8 cellular contexts compared by ENCODE assay signal in the genomic region with DNA sequence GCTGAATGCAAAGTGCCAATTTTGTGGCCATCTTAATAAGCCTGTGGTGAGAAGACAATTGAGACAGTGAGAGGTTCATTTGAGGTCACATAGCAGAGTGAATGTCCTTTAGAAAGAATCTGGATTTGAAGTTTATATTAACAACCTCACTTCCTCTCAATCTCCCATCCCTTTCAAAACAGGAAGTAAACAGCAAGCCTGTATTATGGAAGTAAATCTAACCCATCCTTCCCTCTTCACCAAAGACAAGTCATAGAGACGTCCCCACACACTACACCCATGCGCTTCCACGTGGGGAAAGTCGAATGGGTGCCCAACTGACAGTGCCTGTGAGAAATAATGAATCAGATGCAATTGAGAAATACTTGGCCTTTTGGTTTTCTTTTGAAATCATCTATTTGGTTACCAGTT. TPM values are rescaled to one million over a fixed set of nuclear protein-coding genes. Genes with fewer than 3 reads are reported as not detected.
A peak's percentile ranks its signal among the peaks of the same experiment; 100 is the strongest.
DNase-seq lines count a peak whose midpoint lies in the region; ATAC-seq, FAIRE-seq and TF ChIP-seq lines count a peak whose summit lies in the region.

No MANE protein-coding gene starts in this region.

- no peak for TF ChIP-seq POLR2A in K562 (conservative IDR thresholded peaks at IDR 0.05)

- H3K4me3 ChIP-seq in PC-3 (ENCODE audit: low read length) (no peak overlapping the region), K562 (no peak overlapping the region), SJCRH30 (no peak overlapping the region)

- H4K20me1 ChIP-seq in PC-3 (ENCODE audit: low read length) (no peaks in the 10 kb centered on the region), K562 (replicated peaks; ENCODE audit: control insufficient read depth, insufficient read depth, low read length) (no peaks in the 10 kb centered on the region)

- TF ChIP-seq CTCF in PC-3 (conservative IDR thresholded peaks at IDR 0.05; ENCODE audit: low read depth, low read length) (no peak), K562 (IDR thresholded peaks at IDR 0.05 in 2 of 3, conservative IDR thresholded peaks at IDR 0.05 in 1 of 3; ENCODE audit: insufficient read depth in 2 of 3, low read depth in 1 of 3, low read length in 3 of 3) (no peak), osteocyte (IDR thresholded peaks at IDR 0.05) (no peak)

- intact Hi-C loops in PC-3 (cut with micrococcal nuclease) = no loop called here
- intact Hi-C loops in K562 (cut with micrococcal nuclease) = no loop called here

- H3K4me1 Mint-ChIP-seq in osteocyte (ENCODE audit: unreplicated experiment) = peaks cover 32% of the 10 kb centered on the region

- H3K4me1 ChIP-seq in PC-3 (ENCODE audit: insufficient read depth, low read length) (peaks cover 14% of the 10 kb centered on the region), K562 (replicated peaks in 1 of 2; ENCODE audit: control insufficient read depth in 2 of 2, insufficient read depth in 2 of 2, low read length in 2 of 2) (peaks cover 0 to 27% of the 10 kb centered on the region in 2 experiments; a peak in 4 of 5 replicates), SJCRH30 (peaks cover 19% of the 10 kb centered on the region)

- H3K9me3 ChIP-seq in PC-3 (ENCODE audit: low read length) (no peaks in the 10 kb centered on the region), K562 (replicated peaks; ENCODE audit: control insufficient read depth, insufficient read depth, low read depth, low read length) (no peaks in the 10 kb centered on the region), SJCRH30 (replicated peaks) (no peaks in the 10 kb centered on the region)

- H3K79me2 ChIP-seq in PC-3 (ENCODE audit: low read length) (no peaks in the 10 kb centered on the region), K562 (ENCODE audit: control insufficient read depth, insufficient read depth, low read length) (no peaks in the 10 kb centered on the region)

- H3K4me3 Mint-ChIP-seq in osteocyte (ENCODE audit: unreplicated experiment) = no peak overlapping the region

- whole genome bisulfite sequencing in K562 (ENCODE audit: insufficient coverage, low coverage, missing lambda C conversion rate) = 52% methylated on average over 4 of the region's 4 CpGs

- H3K4me2 ChIP-seq in PC-3 (ENCODE audit: low read length) = no peak overlapping the region
- H3K4me2 ChIP-seq in K562 (ENCODE audit: insufficient read depth, low read length) = no peak overlapping the region

- no peaks in the 10 kb centered on the region for H3F3A ChIP-seq in PC-3 (ENCODE audit: low read length, unreplicated experiment)

- H3K9me1 ChIP-seq in K562 (ENCODE audit: control insufficient read depth, insufficient read depth, low read length) = no peaks in the 10 kb centered on the region

- no peak; the same call in 1 of the 2 replicates for ATAC-seq in PC-3
- ATAC-seq in K562 = no peak
- no peak for ATAC-seq in HG02623 (IDR thresholded peaks at IDR 0.05; ENCODE audit: unreplicated experiment)
- ATAC-seq in HG03354 (IDR thresholded peaks at IDR 0.05; ENCODE audit: poor library complexity, severe bottlenecking, unreplicated experiment) = no peak

- H3K27ac ChIP-seq in PC-3 (ENCODE audit: low read length) = no peak overlapping the region
- no peak overlapping the region for H3K27ac ChIP-seq in K562 (ENCODE audit: extremely low read depth, low read depth, low read length)
- H3K27ac ChIP-seq in SJCRH30 = no peak overlapping the region

- CTCF ChIA-PET in PC-3 (lab: Charles Lee) (no interaction called here), K562 (lab: Yijun Ruan, JAX; ENCODE audit: low intra/inter-chr PET ratio) (no interaction called here)

- POLR2A ChIA-PET in PC-3 (lab: Charles Lee; ENCODE audit: unreplicated experiment) = no interaction called here
- POLR2A ChIA-PET in K562 (lab: Yijun Ruan, JAX) = no interaction called here

- H3K27ac Mint-ChIP-seq in osteocyte (ENCODE audit: unreplicated experiment) = peak overlapping the region; percentile 24

- in situ Hi-C loops in K562 (cut with MboI) = no loop called here

- H3K36me3 Mint-ChIP-seq in osteocyte (ENCODE audit: unreplicated experiment) = peaks cover 3% of the 10 kb centered on the region

- DNase-seq in Ammon's horn (ENCODE audit: low spot score) (peak; percentile 39), PC-3 (no peak), K562 (ENCODE audit: extremely low read depth in 1 of 4, low spot score in 3 of 4) (no peak), osteocyte (ENCODE audit: extremely low spot score, unreplicated experiment) (no peak), NCI-H2227 treated with DMSO at 0.1 percent for 48 hours (lab: John Stamatoyannopoulos, UW) (no peak), SJCRH30 (no peak)

- no peak for FAIRE-seq in K562 (lab: Jason Lieb, UNC)

- no peak for TF ChIP-seq EP300 in K562 (IDR thresholded peaks at IDR 0.05; ENCODE audit: low read length)

- H3K9ac ChIP-seq in PC-3 (ENCODE audit: low read length) (no peak overlapping the region), K562 (ENCODE audit: insufficient read depth in 1 of 2, low read depth in 2 of 2, low read length in 2 of 2) (no peak overlapping the region)

- no peaks in the 10 kb centered on the region for H3K27me3 Mint-ChIP-seq in osteocyte (ENCODE audit: unreplicated experiment)

- TF ChIP-seq RAD21 in K562 (CRISPR knock-in tag; conservative IDR thresholded peaks at IDR 0.05 in 1 of 2, IDR thresholded peaks at IDR 0.05 in 1 of 2) = no peak

- H3K9me3 Mint-ChIP-seq in osteocyte (ENCODE audit: unreplicated experiment) = no peaks in the 10 kb centered on the region

- 0 out of 2 replicates have a peak overlapping the region, but pooled peaks have one; percentile 46 for H2AFZ ChIP-seq in PC-3 (ENCODE audit: low read length)
- peak overlapping the region; percentile 49 for H2AFZ ChIP-seq in K562 (ENCODE audit: low read depth, low read length)

- H3K27me3 ChIP-seq in PC-3 (ENCODE audit: low read length) = no peaks in the 10 kb centered on the region
- no peaks in the 10 kb centered on the region for H3K27me3 ChIP-seq in K562 (ENCODE audit: control insufficient read depth in 2 of 2, insufficient read depth in 2 of 2, low read length in 2 of 2)
- H3K27me3 ChIP-seq in SJCRH30 = no peaks in the 10 kb centered on the region

- BruUV-seq in PC-3 (replicated peaks; lab: Mats Ljungman, UMichigan) (no TSS peak), K562 (replicated peaks; lab: Mats Ljungman, UMichigan) (no TSS peak)

- H3K9me2 ChIP-seq in PC-3 (replicated peaks; ENCODE audit: low read length) = no peaks in the 10 kb centered on the region

- no peaks in the 10 kb centered on the region for H3K36me3 ChIP-seq in PC-3 (ENCODE audit: low read depth, low read length)
- no peaks in the 10 kb centered on the region for H3K36me3 ChIP-seq in K562 (ENCODE audit: control insufficient read depth, insufficient read depth, low read length)
- no peaks in the 10 kb centered on the region for H3K36me3 ChIP-seq in SJCRH30

RNA-seq across cellular contexts. Expression of a gene that starts 28.8 kb away (rescaled TPM):
- total RNA-seq in PC-3 (2014; rRNA removed) (44.7 and 49.9 TPM in 2 replicates), K562 (2014; rRNA removed) (112 and 148 TPM in 2 replicates), K562 (2014; rRNA removed; fragmentation: Illumina TruSeq; extraction: Trizol) (57.5 and 65.7 TPM in 2 replicates), K562 (2015; rRNA removed; fragmentation: Illumina TruSeq; extraction: Trizol) (75.3 and 75.4 TPM in 2 replicates), K562 (2021) (196 and 204 TPM in 2 replicates), osteocyte (82.7 and 91.2 TPM in 2 replicates)
- 88.0 and 191 TPM in 2 replicates for total RNA-seq in K562 (2011; cell fraction: chromatin; rRNA removed; ENCODE audit: low replicate concordance)
- 181 and 188 TPM in 2 replicates for total RNA-seq in K562 (2011; cell fraction: nucleolus; rRNA removed)
- total RNA-seq in K562 (2011; cell fraction: nucleoplasm; rRNA removed) = 138 and 178 TPM in 2 replicates
- polyA plus RNA-seq in K562 (2011; rRNA removed) (97.4 and 119 TPM in 2 replicates), K562 (2014; fragmentation: Illumina TruSeq; extraction: Trizol) (111 and 139 TPM in 2 replicates), K562 (2014; fragmentation: Nextera tagmentation; extraction: Ambion mirVana) (10 to 100 TPM; 21.5 to 24.7 TPM), K562 (2014; rRNA removed) (124 and 127 TPM in 2 replicates)
- 157 and 318 TPM in 2 replicates for polyA plus RNA-seq in K562 (2011; cell fraction: cytosol; rRNA removed)
- polyA plus RNA-seq in K562 (2011; cell fraction: nucleus; rRNA removed) = 168 and 256 TPM in 2 replicates
- 157 and 244 TPM in 2 replicates for polyA plus RNA-seq in K562 (2012)
- polyA minus RNA-seq in K562 (2011; rRNA and poly(A)+ RNA removed) = 47.7 and 77.9 TPM in 2 replicates
- 109 and 120 TPM in 2 replicates for polyA minus RNA-seq in K562 (2011; cell fraction: cytosol; rRNA and poly(A)+ RNA removed)
- polyA minus RNA-seq in K562 (2011; cell fraction: nucleus; rRNA and poly(A)+ RNA removed) = 103 and 115 TPM in 2 replicates
- 150 and 159 TPM in 2 replicates for total RNA-seq in SJCRH30 (2014; rRNA removed; shearing (Covaris generic))

RNA-seq across cellular contexts. Expression of a gene that starts 49.1 kb away (rescaled TPM):
- total RNA-seq in PC-3 (2014; rRNA removed) (46.5 and 84.1 TPM in 2 replicates), K562 (2014; rRNA removed) (53.4 and 65.4 TPM in 2 replicates), K562 (2014; rRNA removed; fragmentation: Illumina TruSeq; extraction: Trizol) (28.9 and 36.2 TPM in 2 replicates), K562 (2015; rRNA removed; fragmentation: Illumina TruSeq; extraction: Trizol) (49.1 and 52.1 TPM in 2 replicates), K562 (2021) (90.6 and 92.3 TPM in 2 replicates), osteocyte (20.2 and 22.7 TPM in 2 replicates)
- 24.3 and 66.7 TPM in 2 replicates for total RNA-seq in K562 (2011; cell fraction: chromatin; rRNA removed; ENCODE audit: low replicate concordance)
- 56.6 and 60.5 TPM in 2 replicates for total RNA-seq in K562 (2011; cell fraction: nucleolus; rRNA removed)
- total RNA-seq in K562 (2011; cell fraction: nucleoplasm; rRNA removed) = 38.7 and 41.2 TPM in 2 replicates
- polyA plus RNA-seq in K562 (2011; rRNA removed) (70.0 and 70.2 TPM in 2 replicates), K562 (2014; fragmentation: Illumina TruSeq; extraction: Trizol) (67.7 and 73.2 TPM in 2 replicates), K562 (2014; fragmentation: Nextera tagmentation; extraction: Ambion mirVana) (10 to 100 TPM; 22.2 to 25.8 TPM), K562 (2014; rRNA removed) (68.2 and 90.7 TPM in 2 replicates)
- polyA plus RNA-seq in K562 (2011; cell fraction: cytosol; rRNA removed) = 57.8 and 85.0 TPM in 2 replicates
- polyA plus RNA-seq in K562 (2011; cell fraction: nucleus; rRNA removed) = 67.9 and 100 TPM in 2 replicates
- 45.5 and 56.6 TPM in 2 replicates for polyA plus RNA-seq in K562 (2012)
- 38.0 and 44.7 TPM in 2 replicates for polyA minus RNA-seq in K562 (2011; rRNA and poly(A)+ RNA removed)
- polyA minus RNA-seq in K562 (2011; cell fraction: cytosol; rRNA and poly(A)+ RNA removed) = 42.5 and 53.4 TPM in 2 replicates
- 30.7 and 40.4 TPM in 2 replicates for polyA minus RNA-seq in K562 (2011; cell fraction: nucleus; rRNA and poly(A)+ RNA removed)
- total RNA-seq in SJCRH30 (2014; rRNA removed; shearing (Covaris generic)) = 32.3 and 36.9 TPM in 2 replicates

RNA-seq across cellular contexts. Expression of a gene that starts 49.5 kb away (rescaled TPM):
- total RNA-seq in PC-3 (2014; rRNA removed) (27.5 and 28.5 TPM in 2 replicates), K562 (2014; rRNA removed) (27.3 and 33.6 TPM in 2 replicates), K562 (2014; rRNA removed; fragmentation: Illumina TruSeq; extraction: Trizol) (44.6 and 45.7 TPM in 2 replicates), K562 (2015; rRNA removed; fragmentation: Illumina TruSeq; extraction: Trizol) (36.7 and 38.1 TPM in 2 replicates), K562 (2021) (46.0 and 46.5 TPM in 2 replicates), osteocyte (24.3 and 30.0 TPM in 2 replicates)
- 55.3 and 68.5 TPM in 2 replicates for total RNA-seq in K562 (2011; cell fraction: chromatin; rRNA removed; ENCODE audit: low replicate concordance)
- 42.0 and 46.7 TPM in 2 replicates for total RNA-seq in K562 (2011; cell fraction: nucleolus; rRNA removed)
- 54.3 and 70.6 TPM in 2 replicates for total RNA-seq in K562 (2011; cell fraction: nucleoplasm; rRNA removed)
- polyA plus RNA-seq in K562 (2011; rRNA removed) (57.6 and 60.0 TPM in 2 replicates), K562 (2014; fragmentation: Illumina TruSeq; extraction: Trizol) (48.8 and 58.2 TPM in 2 replicates), K562 (2014; fragmentation: Nextera tagmentation; extraction: Ambion mirVana) (10 to 100 TPM; 63.8 to 80.9 TPM), K562 (2014; rRNA removed) (30.4 and 32.1 TPM in 2 replicates)
- 61.5 and 69.9 TPM in 2 replicates for polyA plus RNA-seq in K562 (2011; cell fraction: cytosol; rRNA removed)
- polyA plus RNA-seq in K562 (2011; cell fraction: nucleus; rRNA removed) = 37.6 and 39.3 TPM in 2 replicates
- polyA plus RNA-seq in K562 (2012) = 30.2 and 30.4 TPM in 2 replicates
- 55.4 and 62.0 TPM in 2 replicates for polyA minus RNA-seq in K562 (2011; rRNA and poly(A)+ RNA removed)
- 21.7 and 24.6 TPM in 2 replicates for polyA minus RNA-seq in K562 (2011; cell fraction: cytosol; rRNA and poly(A)+ RNA removed)
- 16.6 and 27.3 TPM in 2 replicates for polyA minus RNA-seq in K562 (2011; cell fraction: nucleus; rRNA and poly(A)+ RNA removed)
- total RNA-seq in SJCRH30 (2014; rRNA removed; shearing (Covaris generic)) = 33.4 and 34.8 TPM in 2 replicates
